Comparison of ENCODE assay signal across 8 cellular contexts in genomic region chr22:31080164-31080847, GRCh38. TPM values are rescaled to one million over a fixed set of nuclear protein-coding genes. Genes with fewer than 3 reads are reported as not detected.
DNase-seq lines count a peak whose midpoint lies in the region; ATAC-seq and TF ChIP-seq lines count a peak whose summit lies in the region.

No MANE protein-coding gene starts in this region.

- H3K27ac ChIP-seq in SK-N-MC (no peak overlapping the region), skeletal muscle tissue (ENCODE audit: low read depth, low read length) (peak overlapping the region; percentile 75)

- ATAC-seq in HG03025 (IDR thresholded peaks at IDR 0.05; ENCODE audit: low FRiP score, unreplicated experiment), result no peak

- H3K9ac ChIP-seq in SK-N-MC (ENCODE audit: insufficient read length), result peak overlapping the region; percentile 83
- H3K9ac ChIP-seq in skeletal muscle tissue (ENCODE audit: low read depth in 1 of 3, low read length in 3 of 3), result peak overlapping the region; percentile 79 to 90 (median 87)

- DNase-seq in NCI-H1417 (lab: John Stamatoyannopoulos, UW), result peak in 2 of 3 experiments; percentile 25 to 57
- no peak for DNase-seq in NCI-H1417 treated with DMSO at 0.1 percent for 48 hours (lab: John Stamatoyannopoulos, UW)
- no peak for DNase-seq in SK-N-MC (ENCODE audit: low read depth, low spot score)
- no peak for DNase-seq in foreskin fibroblast
- no peak for DNase-seq in SIG-M5 treated with dmso at 0.1 percent for 504 hours (lab: John Stamatoyannopoulos, UW; ENCODE audit: unreplicated experiment)
- DNase-seq in NOMO-1 treated with DMSO at 0.1 percent for 48 hours (lab: John Stamatoyannopoulos, UW; ENCODE audit: unreplicated experiment), result no peak

- H3K36me3 ChIP-seq in SK-N-MC (ENCODE audit: insufficient read depth, low read length) (no peaks in the 10 kb centered on the region), skeletal muscle tissue (ENCODE audit: control insufficient read depth in 3 of 3, insufficient read depth in 3 of 3, low read length in 3 of 3) (peaks cover 0 to 4% (median 0%) of the 10 kb centered on the region in 3 donors)

- H3K27me3 ChIP-seq in skeletal muscle tissue (ENCODE audit: control insufficient read depth in 3 of 3, insufficient read depth in 3 of 3, low read length in 3 of 3), result no peaks in the 10 kb centered on the region

- peaks cover 43 to 49% (median 44%) of the 10 kb centered on the region in 3 donors for H3K4me1 ChIP-seq in skeletal muscle tissue (ENCODE audit: control insufficient read depth in 3 of 3, insufficient read depth in 3 of 3, low read length in 3 of 3)

- H3K9me3 ChIP-seq in SK-N-MC (ENCODE audit: low read depth, low read length) (no peaks in the 10 kb centered on the region), skeletal muscle tissue (ENCODE audit: control insufficient read depth in 3 of 3, low read length in 3 of 3) (no peaks in the 10 kb centered on the region)

- H3K4me3 ChIP-seq in SK-N-MC (peak overlapping the region; percentile 86), foreskin fibroblast (ENCODE audit: low read depth in 1 of 2, low read length in 2 of 2) (peak overlapping the region; percentile 83 to 97), skeletal muscle tissue (ENCODE audit: low read length in 3 of 3) (peak overlapping the region; percentile 71 to 83 (median 75))

- no peak for TF ChIP-seq CTCF in foreskin fibroblast (IDR thresholded peaks at IDR 0.05; ENCODE audit: low read depth, low read length)

RNA-seq across cellular contexts. Expression of gene SMTN, which starts 0.8 kb away (rescaled TPM):
- total RNA-seq in skeletal muscle tissue, result 57.9 TPM

RNA-seq across cellular contexts. Expression of gene SELENOM, which starts 27.1 kb away (rescaled TPM):
- total RNA-seq in skeletal muscle tissue, result 16.2 TPM

RNA-seq across cellular contexts. Expression of gene INPP5J, which starts 42.5 kb away (rescaled TPM):
- total RNA-seq in skeletal muscle tissue, result not detected

Comparison
In these comparisons a context has a peak if more than half of its experiments do, and no peak if none do; other contexts are left out.
1. DNase-seq: peak in NCI-H1417 (2 of 3); none in NCI-H1417 treated with DMSO at 0.1 percent for 48 hours (single experiment), SK-N-MC (single experiment), foreskin fibroblast (0 of 2), SIG-M5 treated with dmso at 0.1 percent for 504 hours (single experiment) and NOMO-1 treated with DMSO at 0.1 percent for 48 hours (single experiment).
2. Peak in every context shown above with its lines, with median percentiles within 50 percentile points of each other: H3K4me3 ChIP-seq.